ENCODE assay signal across 13 cellular contexts in genomic region chr4:73751166-73751565, GRCh38.
DNase-seq lines count a peak whose midpoint lies in the region; ATAC-seq lines count a peak whose summit lies in the region.
"Had no signal": no experiment of that assay in that cellular context is flagged by ENCODE, and none has a peak within 500 bp of the region (broad histone marks: within the 10 kb centered on the region; RNA-seq: fewer than 3 reads in every experiment).

No MANE protein-coding gene starts in this region.

- peak; percentile 78 for ATAC-seq in GM18517 (IDR thresholded peaks at IDR 0.05; ENCODE audit: unreplicated experiment)
- peak; percentile 83 for ATAC-seq in GM21390 (IDR thresholded peaks at IDR 0.05; ENCODE audit: unreplicated experiment)
- ATAC-seq in HG02884 (IDR thresholded peaks at IDR 0.05; ENCODE audit: unreplicated experiment) = peak; percentile 89
- ATAC-seq: right cardiac atrium had no signal

- DNase-seq in OCI-M1 (lab: John Stamatoyannopoulos, UW) = peak; percentile 43
- no peak for DNase-seq in NCI-H524 treated with DMSO at 0.1 percent for 48 hours (lab: John Stamatoyannopoulos, UW)
- DNase-seq in DMS79 treated with DMSO at 0.1 percent for 48 hours (lab: John Stamatoyannopoulos, UW) = no peak
- no peak for DNase-seq in GOT3 (lab: John Stamatoyannopoulos, UW)
- no peak for DNase-seq in anterior cingulate cortex (lab: John Stamatoyannopoulos, UW)
- DNase-seq: activated CD4-positive, alpha-beta memory T cell treated with anti-CD3 and anti-CD28 coated beads, Interleukin-2, amount 10 ng/mL, durations not matched to agents 7 days and 5 days; activated effector memory CD4-positive, alpha-beta T cell treated with Interleukin-2 at 50 U/mL for 16 hours; MV-4-11; nephron progenitor cell; right cardiac atrium had no signal
